ENCODE assay signal across 9 cellular contexts in the genomic region with DNA sequence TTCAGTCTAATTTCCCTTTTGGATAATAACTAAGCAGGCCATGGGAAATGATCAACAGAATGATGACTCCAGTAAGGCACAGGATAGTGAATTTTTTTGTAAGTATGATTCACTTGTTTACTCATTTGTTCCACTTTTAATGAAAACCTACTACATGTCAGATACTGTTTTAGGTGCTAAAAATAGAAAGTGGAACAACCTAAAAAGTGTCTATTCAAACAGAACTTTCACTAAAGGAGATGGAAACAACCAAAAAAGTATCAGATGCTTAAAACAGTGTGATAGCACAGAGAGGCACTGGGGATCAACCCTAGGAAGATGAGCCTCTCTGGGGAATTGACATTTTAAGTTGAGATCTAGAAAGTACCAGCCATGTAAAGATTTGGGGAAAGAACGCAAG. TPM values are rescaled to one million over a fixed set of nuclear protein-coding genes. Genes with fewer than 3 reads are reported as not detected.
DNase-seq lines count a peak whose midpoint lies in the region; ATAC-seq and TF ChIP-seq lines count a peak whose summit lies in the region.
"Had no signal": no experiment of that assay in that cellular context is flagged by ENCODE, and none has a peak within 500 bp of the region (broad histone marks: within the 10 kb centered on the region; RNA-seq: fewer than 3 reads in every experiment).

No MANE protein-coding gene starts in this region.

- DNase-seq in HCEC 1CT (peak; percentile 67), LHCN-M2 (ENCODE audit: low read depth) (peak; percentile 49), memory B cell (ENCODE audit: low spot score in 2 of 2) (no peak), coronary artery (ENCODE audit: low spot score) (no peak), WTC11 (ENCODE audit: low spot score) (no peak), NCI-H345 (lab: John Stamatoyannopoulos, UW) (no peak), occipital lobe (lab: John Stamatoyannopoulos, UW) (no peak)
- DNase-seq: retina had no signal

- CTCF ChIA-PET in WTC11 (lab: Charles Lee): interaction anchor here (1.2 to 2.2 kb wide), 3 partner anchors 15 to 28 kb away, joined by 3 to 12 read pairs (median 9); no protein-coding TSS in a partner anchor

- H3K4me1 Mint-ChIP-seq in memory B cell: peaks cover 47% of the 10 kb centered on the region
- H3K4me1 Mint-ChIP-seq in WTC11: peaks cover 64% of the 10 kb centered on the region

- no peak for TF ChIP-seq CTCF in coronary artery (IDR thresholded peaks at IDR 0.05)
- TF ChIP-seq CTCF in WTC11 (IDR thresholded peaks at IDR 0.05): no peak

- H3K9me3 Mint-ChIP-seq in memory B cell (no peaks in the 10 kb centered on the region), WTC11 (no peaks in the 10 kb centered on the region)

- H3K36me3 Mint-ChIP-seq in memory B cell (peaks cover 4% of the 10 kb centered on the region), WTC11 (no peaks in the 10 kb centered on the region)

- no peaks in the 10 kb centered on the region for H3K27me3 Mint-ChIP-seq in memory B cell
- H3K27me3 Mint-ChIP-seq in WTC11 (ENCODE audit: low read depth): no peaks in the 10 kb centered on the region

- H3K27ac Mint-ChIP-seq in memory B cell (peak overlapping the region; percentile 64), WTC11 (no peak overlapping the region)

- H3K4me3 ChIP-seq in coronary artery: no peak overlapping the region

- peak overlapping the region; percentile 0 for H3K4me3 Mint-ChIP-seq in memory B cell
- H3K4me3 Mint-ChIP-seq in WTC11: no peak overlapping the region

- ATAC-seq in GM18861 (IDR thresholded peaks at IDR 0.05; ENCODE audit: unreplicated experiment) (peak; percentile 58), memory B cell (ENCODE audit: low read depth) (peak; percentile 42), WTC11 (no peak)

- H3K27ac ChIP-seq in coronary artery: no peak overlapping the region

- POLR2A ChIA-PET in WTC11 (lab: Charles Lee): no interaction called here

TF ChIP-seq in WTC11, 78 proteins besides CTCF, POLR2A, EP300 and RAD21 (continues in another document):
- TF ChIP-seq ZNF263 (CRISPR knock-in tag; IDR thresholded peaks at IDR 0.05; ENCODE audit: low read depth): no peak
- TF ChIP-seq, protein P1, sequence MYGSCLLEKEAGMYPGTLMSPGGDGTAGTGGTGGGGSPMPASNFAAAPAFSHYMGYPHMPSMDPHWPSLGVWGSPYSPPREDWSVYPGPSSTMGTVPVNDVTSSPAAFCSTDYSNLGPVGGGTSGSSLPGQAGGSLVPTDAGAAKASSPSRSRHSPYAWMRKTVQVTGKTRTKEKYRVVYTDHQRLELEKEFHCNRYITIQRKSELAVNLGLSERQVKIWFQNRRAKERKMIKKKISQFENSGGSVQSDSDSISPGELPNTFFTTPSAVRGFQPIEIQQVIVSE (CRISPR knock-in tag; IDR thresholded peaks at IDR 0.05; ENCODE audit: borderline replicate concordance): no peak
- no peak for TF ChIP-seq JUN (CRISPR knock-in tag; IDR thresholded peaks at IDR 0.05)
- no peak for TF ChIP-seq SP1 (CRISPR knock-in tag; conservative IDR thresholded peaks at IDR 0.05)
- TF ChIP-seq, protein P2, sequence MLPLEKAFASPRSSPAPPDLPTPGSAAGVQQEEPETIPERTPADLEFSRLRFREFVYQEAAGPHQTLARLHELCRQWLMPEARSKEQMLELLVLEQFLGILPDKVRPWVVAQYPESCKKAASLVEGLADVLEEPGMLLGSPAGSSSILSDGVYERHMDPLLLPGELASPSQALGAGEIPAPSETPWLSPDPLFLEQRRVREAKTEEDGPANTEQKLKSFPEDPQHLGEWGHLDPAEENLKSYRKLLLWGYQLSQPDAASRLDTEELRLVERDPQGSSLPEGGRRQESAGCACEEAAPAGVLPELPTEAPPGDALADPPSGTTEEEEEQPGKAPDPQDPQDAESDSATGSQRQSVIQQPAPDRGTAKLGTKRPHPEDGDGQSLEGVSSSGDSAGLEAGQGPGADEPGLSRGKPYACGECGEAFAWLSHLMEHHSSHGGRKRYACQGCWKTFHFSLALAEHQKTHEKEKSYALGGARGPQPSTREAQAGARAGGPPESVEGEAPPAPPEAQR (CRISPR knock-in tag; IDR thresholded peaks at IDR 0.05): no peak
- no peak for TF ChIP-seq ELF4 (CRISPR knock-in tag; IDR thresholded peaks at IDR 0.05; ENCODE audit: low read depth)
- TF ChIP-seq PRRX2 (CRISPR knock-in tag; IDR thresholded peaks at IDR 0.05): no peak
- TF ChIP-seq, protein P3, sequence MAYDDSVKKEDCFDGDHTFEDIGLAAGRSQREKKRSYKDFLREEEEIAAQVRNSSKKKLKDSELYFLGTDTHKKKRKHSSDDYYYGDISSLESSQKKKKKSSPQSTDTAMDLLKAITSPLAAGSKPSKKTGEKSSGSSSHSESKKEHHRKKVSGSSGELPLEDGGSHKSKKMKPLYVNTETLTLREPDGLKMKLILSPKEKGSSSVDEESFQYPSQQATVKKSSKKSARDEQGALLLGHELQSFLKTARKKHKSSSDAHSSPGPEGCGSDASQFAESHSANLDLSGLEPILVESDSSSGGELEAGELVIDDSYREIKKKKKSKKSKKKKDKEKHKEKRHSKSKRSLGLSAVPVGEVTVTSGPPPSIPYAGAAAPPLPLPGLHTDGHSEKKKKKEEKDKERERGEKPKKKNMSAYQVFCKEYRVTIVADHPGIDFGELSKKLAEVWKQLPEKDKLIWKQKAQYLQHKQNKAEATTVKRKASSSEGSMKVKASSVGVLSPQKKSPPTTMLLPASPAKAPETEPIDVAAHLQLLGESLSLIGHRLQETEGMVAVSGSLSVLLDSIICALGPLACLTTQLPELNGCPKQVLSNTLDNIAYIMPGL (CRISPR knock-in tag; IDR thresholded peaks at IDR 0.05): no peak
- TF ChIP-seq SOX15 (CRISPR knock-in tag; IDR thresholded peaks at IDR 0.05): no peak
- TF ChIP-seq, protein P4, sequence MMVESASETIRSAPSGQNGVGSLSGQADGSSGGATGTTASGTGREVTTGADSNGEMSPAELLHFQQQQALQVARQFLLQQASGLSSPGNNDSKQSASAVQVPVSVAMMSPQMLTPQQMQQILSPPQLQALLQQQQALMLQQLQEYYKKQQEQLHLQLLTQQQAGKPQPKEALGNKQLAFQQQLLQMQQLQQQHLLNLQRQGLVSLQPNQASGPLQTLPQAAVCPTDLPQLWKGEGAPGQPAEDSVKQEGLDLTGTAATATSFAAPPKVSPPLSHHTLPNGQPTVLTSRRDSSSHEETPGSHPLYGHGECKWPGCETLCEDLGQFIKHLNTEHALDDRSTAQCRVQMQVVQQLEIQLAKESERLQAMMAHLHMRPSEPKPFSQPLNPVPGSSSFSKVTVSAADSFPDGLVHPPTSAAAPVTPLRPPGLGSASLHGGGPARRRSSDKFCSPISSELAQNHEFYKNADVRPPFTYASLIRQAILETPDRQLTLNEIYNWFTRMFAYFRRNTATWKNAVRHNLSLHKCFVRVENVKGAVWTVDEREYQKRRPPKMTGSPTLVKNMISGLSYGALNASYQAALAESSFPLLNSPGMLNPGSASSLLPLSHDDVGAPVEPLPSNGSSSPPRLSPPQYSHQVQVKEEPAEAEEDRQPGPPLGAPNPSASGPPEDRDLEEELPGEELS (CRISPR knock-in tag; IDR thresholded peaks at IDR 0.05): no peak
- TF ChIP-seq, protein P5, sequence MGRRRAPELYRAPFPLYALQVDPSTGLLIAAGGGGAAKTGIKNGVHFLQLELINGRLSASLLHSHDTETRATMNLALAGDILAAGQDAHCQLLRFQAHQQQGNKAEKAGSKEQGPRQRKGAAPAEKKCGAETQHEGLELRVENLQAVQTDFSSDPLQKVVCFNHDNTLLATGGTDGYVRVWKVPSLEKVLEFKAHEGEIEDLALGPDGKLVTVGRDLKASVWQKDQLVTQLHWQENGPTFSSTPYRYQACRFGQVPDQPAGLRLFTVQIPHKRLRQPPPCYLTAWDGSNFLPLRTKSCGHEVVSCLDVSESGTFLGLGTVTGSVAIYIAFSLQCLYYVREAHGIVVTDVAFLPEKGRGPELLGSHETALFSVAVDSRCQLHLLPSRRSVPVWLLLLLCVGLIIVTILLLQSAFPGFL (CRISPR knock-in tag; IDR thresholded peaks at IDR 0.05; ENCODE audit: borderline replicate concordance): no peak
- no peak for TF ChIP-seq IRF2 (CRISPR knock-in tag; IDR thresholded peaks at IDR 0.05; ENCODE audit: borderline replicate concordance, low read depth)
- TF ChIP-seq, protein P6, sequence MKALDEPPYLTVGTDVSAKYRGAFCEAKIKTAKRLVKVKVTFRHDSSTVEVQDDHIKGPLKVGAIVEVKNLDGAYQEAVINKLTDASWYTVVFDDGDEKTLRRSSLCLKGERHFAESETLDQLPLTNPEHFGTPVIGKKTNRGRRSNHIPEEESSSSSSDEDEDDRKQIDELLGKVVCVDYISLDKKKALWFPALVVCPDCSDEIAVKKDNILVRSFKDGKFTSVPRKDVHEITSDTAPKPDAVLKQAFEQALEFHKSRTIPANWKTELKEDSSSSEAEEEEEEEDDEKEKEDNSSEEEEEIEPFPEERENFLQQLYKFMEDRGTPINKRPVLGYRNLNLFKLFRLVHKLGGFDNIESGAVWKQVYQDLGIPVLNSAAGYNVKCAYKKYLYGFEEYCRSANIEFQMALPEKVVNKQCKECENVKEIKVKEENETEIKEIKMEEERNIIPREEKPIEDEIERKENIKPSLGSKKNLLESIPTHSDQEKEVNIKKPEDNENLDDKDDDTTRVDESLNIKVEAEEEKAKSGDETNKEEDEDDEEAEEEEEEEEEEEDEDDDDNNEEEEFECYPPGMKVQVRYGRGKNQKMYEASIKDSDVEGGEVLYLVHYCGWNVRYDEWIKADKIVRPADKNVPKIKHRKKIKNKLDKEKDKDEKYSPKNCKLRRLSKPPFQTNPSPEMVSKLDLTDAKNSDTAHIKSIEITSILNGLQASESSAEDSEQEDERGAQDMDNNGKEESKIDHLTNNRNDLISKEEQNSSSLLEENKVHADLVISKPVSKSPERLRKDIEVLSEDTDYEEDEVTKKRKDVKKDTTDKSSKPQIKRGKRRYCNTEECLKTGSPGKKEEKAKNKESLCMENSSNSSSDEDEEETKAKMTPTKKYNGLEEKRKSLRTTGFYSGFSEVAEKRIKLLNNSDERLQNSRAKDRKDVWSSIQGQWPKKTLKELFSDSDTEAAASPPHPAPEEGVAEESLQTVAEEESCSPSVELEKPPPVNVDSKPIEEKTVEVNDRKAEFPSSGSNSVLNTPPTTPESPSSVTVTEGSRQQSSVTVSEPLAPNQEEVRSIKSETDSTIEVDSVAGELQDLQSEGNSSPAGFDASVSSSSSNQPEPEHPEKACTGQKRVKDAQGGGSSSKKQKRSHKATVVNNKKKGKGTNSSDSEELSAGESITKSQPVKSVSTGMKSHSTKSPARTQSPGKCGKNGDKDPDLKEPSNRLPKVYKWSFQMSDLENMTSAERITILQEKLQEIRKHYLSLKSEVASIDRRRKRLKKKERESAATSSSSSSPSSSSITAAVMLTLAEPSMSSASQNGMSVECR (CRISPR knock-in tag; IDR thresholded peaks at IDR 0.05; ENCODE audit: borderline replicate concordance): no peak
- TF ChIP-seq ZNF671 (CRISPR knock-in tag; IDR thresholded peaks at IDR 0.05): no peak
- TF ChIP-seq NR1H2 (CRISPR knock-in tag; IDR thresholded peaks at IDR 0.05): no peak

RNA-seq across cellular contexts. Expression of a gene that starts 11.1 kb away (rescaled TPM):
- total RNA-seq in LHCN-M2 (2014; rRNA removed): 54.3 and 57.3 TPM in 2 replicates
- polyA plus RNA-seq in LHCN-M2 (2012): 21.9 TPM
- 46.1 to 54.2 TPM (median 48.5 TPM) in 3 replicates for total RNA-seq in WTC11 (2021)
- total RNA-seq in occipital lobe: 136 TPM

Comparison
In these comparisons a context has a peak if more than half of its experiments do, and no peak if none do; other contexts are left out.
1. DNase-seq: peak in HCEC 1CT (single experiment) and LHCN-M2 (single experiment); none in memory B cell (0 of 2), coronary artery (single experiment), WTC11 (single experiment), NCI-H345 (single experiment) and occipital lobe (single experiment).